In genomic region chr7:151250181-151251095, GRCh38 we compare ENCODE assay signal across 9 cellular contexts. TPM values are rescaled to one million over a fixed set of nuclear protein-coding genes. Genes with fewer than 3 reads are reported as not detected.
DNase-seq lines count a peak whose midpoint lies in the region; FAIRE-seq and TF ChIP-seq lines count a peak whose summit lies in the region.
"Had no signal": no experiment of that assay in that cellular context is flagged by ENCODE, and none has a peak within 500 bp of the region (broad histone marks: within the 10 kb centered on the region; RNA-seq: fewer than 3 reads in every experiment).

No MANE protein-coding gene starts in this region.

- TF ChIP-seq CTCF in HEK293 (tag by site-specific recombination; IDR thresholded peaks at IDR 0.05) (no peak), bronchial epithelial cell (IDR thresholded peaks at IDR 0.05; ENCODE audit: insufficient read depth, low read length, severe bottlenecking) (no peak)

- H3K36me3 ChIP-seq in HEK293 (ENCODE audit: control insufficient read depth in 2 of 2, insufficient read depth in 1 of 2, low read length in 2 of 2): no peaks in the 10 kb centered on the region
- H3K36me3 ChIP-seq in bronchial epithelial cell (ENCODE audit: control insufficient read depth, insufficient read depth, low read length): no peaks in the 10 kb centered on the region
- H3K36me3 ChIP-seq in muscle layer of colon (ENCODE audit: insufficient read depth, low read length): no peaks in the 10 kb centered on the region

- H3K9me3 ChIP-seq in HEK293 (ENCODE audit: control insufficient read depth, insufficient read depth, low read depth, low read length) (no peaks in the 10 kb centered on the region), muscle layer of colon (ENCODE audit: low read length) (no peaks in the 10 kb centered on the region)

- H3K4me1 ChIP-seq in HEK293 (ENCODE audit: control insufficient read depth, insufficient read depth, low read length) (peaks cover 3% of the 10 kb centered on the region; the same call in 1 of the 2 replicates), muscle layer of colon (ENCODE audit: insufficient read depth, low read length) (peaks cover 55% of the 10 kb centered on the region)

- H3K27ac ChIP-seq in HEK293 (ENCODE audit: extremely low read depth, low read depth, low read length) (no peak overlapping the region), muscle layer of colon (ENCODE audit: low read depth, low read length) (peak overlapping the region; percentile 95), substantia nigra (ENCODE audit: low read depth, low read length, poor library complexity, severe bottlenecking) (peak overlapping the region; percentile 77)

- H3K4me3 ChIP-seq in HEK293 (ENCODE audit: low read depth, low read length) (no peak overlapping the region), bronchial epithelial cell (ENCODE audit: low read depth, low read length) (no peak overlapping the region), muscle layer of colon (ENCODE audit: low read depth in 1 of 2, low read length in 2 of 2) (peak overlapping the region; percentile 49 to 71)

- H3K27me3 ChIP-seq in bronchial epithelial cell (ENCODE audit: control insufficient read depth, insufficient read depth, low read length) (peaks cover 7% of the 10 kb centered on the region), muscle layer of colon (ENCODE audit: control insufficient read depth in 1 of 2, insufficient read depth in 2 of 2, low read length in 2 of 2) (no peaks in the 10 kb centered on the region)

- peak; percentile 86 for FAIRE-seq in bronchial epithelial cell (lab: Jason Lieb, UNC)

- CTCF ChIA-PET in HEK293 (lab: Yijun Ruan, JAX): interaction anchor here (0.7 to 0.8 kb wide), 2 partner anchors 14 to 232 kb away, joined by 3 read pairs; no protein-coding TSS in a partner anchor

- POLR2A ChIA-PET in HEK293 (lab: Yijun Ruan, JAX): interaction anchor here (0.6 to 1.4 kb wide), 5 partner anchors 9 to 1367 kb away, joined by 3 to 4 read pairs (median 4); partner anchors contain the start of gene ABCF2

- DNase-seq in bronchial epithelial cell (ENCODE audit: low read depth): no peak
- no peak for DNase-seq in substantia nigra (lab: John Stamatoyannopoulos, UW)
- no peak for DNase-seq in NCI-H1694 treated with DMSO at 0.1 percent for 48 hours (lab: John Stamatoyannopoulos, UW)
- no peak for DNase-seq in NCI-H2227 (lab: John Stamatoyannopoulos, UW; ENCODE audit: unreplicated experiment)
- no peak for DNase-seq in NCI-H774 (lab: John Stamatoyannopoulos, UW)

- peak overlapping the region; percentile 50 for H3K9ac ChIP-seq in muscle layer of colon (ENCODE audit: low read length)

TF ChIP-seq in HEK293, 187 proteins besides CTCF, POLR2A, EP300 and RAD21:
- TF ChIP-seq ELK4 (IDR thresholded peaks at IDR 0.05; ENCODE audit: borderline replicate concordance, low read depth, low read length) (no peak), ZFHX2 (tag by site-specific recombination; conservative IDR thresholded peaks at IDR 0.05) (peak; percentile 39), GLIS1 (tag by site-specific recombination; IDR thresholded peaks at IDR 0.05) (peak; percentile 88), EGR2 (tag by site-specific recombination; IDR thresholded peaks at IDR 0.05; ENCODE audit: low read depth) (peak; percentile 53)

RNA-seq across cellular contexts. Expression of gene SMARCD3, which starts 1.9 kb away (rescaled TPM):
- 2.1 and 4.9 TPM in 2 replicates for total RNA-seq in bronchial epithelial cell

RNA-seq across cellular contexts. Expression of gene CHPF2, which starts 18.2 kb away (rescaled TPM):
- total RNA-seq in bronchial epithelial cell: 23.4 and 25.0 TPM in 2 replicates

RNA-seq across cellular contexts. Expression of gene ABCF2, which starts 23.4 kb away (rescaled TPM):
- total RNA-seq in bronchial epithelial cell: 60.9 and 85.8 TPM in 2 replicates

RNA-seq across cellular contexts. Expression of gene H2BK1, which starts 40.1 kb away (rescaled TPM):
- not detected in 2 replicates for total RNA-seq in bronchial epithelial cell
- total RNA-seq: epithelial cell of proximal tubule, mononuclear cell had no signal

Comparison
In these comparisons a context has a peak if more than half of its experiments do, and no peak if none do; other contexts are left out.
1. H3K4me3 ChIP-seq: peak in muscle layer of colon (2 of 2); none in HEK293 (single experiment) and bronchial epithelial cell (single experiment).